In the genomic region with DNA sequence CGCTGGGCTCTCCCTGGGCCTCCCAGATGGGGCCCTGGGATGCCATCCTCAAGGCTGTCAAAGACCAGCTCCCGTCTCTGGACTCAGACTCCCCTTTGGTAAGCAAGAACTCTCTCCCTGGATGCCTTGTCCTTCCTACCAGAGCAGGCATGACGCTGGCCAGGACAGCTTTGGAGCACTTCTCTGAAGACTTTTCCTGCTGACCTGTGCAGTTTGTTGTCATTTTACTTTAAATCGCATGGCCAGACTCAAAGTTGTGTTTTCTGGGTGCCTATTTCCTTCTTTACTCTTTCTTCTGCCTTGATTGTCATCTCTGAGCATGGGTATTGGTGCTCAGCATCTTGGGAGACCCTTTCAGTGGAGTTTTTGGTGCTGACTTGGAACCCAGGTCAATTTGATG, we compare ENCODE assay signal across 2 cellular contexts.
A peak's percentile ranks its signal among the peaks of the same experiment; 100 is the strongest.
TF ChIP-seq lines count a peak whose summit lies in the region.

No MANE protein-coding gene starts in this region.

TF ChIP-seq in IMR-90, 13 proteins besides CTCF, POLR2A, EP300 and RAD21:
- TF ChIP-seq MAZ (IDR thresholded peaks at IDR 0.05; ENCODE audit: borderline replicate concordance, low read depth, low read length) (no peak), CEBPB (IDR thresholded peaks at IDR 0.05; ENCODE audit: low read depth, low read length) (no peak), MAFK (IDR thresholded peaks at IDR 0.05; ENCODE audit: low read depth, low read length) (peak; percentile 52)
TF ChIP-seq in IMR-90: peak in this region for 1.

TF ChIP-seq in H1, 55 proteins besides CTCF, POLR2A, EP300 and RAD21:
- no peak for TF ChIP-seq BRCA1 (IDR thresholded peaks at IDR 0.05; ENCODE audit: low read depth, low read length)
- TF ChIP-seq KDM1A (IDR thresholded peaks at IDR 0.05; ENCODE audit: borderline replicate concordance, low read length), result no peak
- no peak for TF ChIP-seq CBX5 (IDR thresholded peaks at IDR 0.05; ENCODE audit: low read depth, low read length)
- no peak for TF ChIP-seq HDAC6 (IDR thresholded peaks at IDR 0.05; ENCODE audit: low read depth, low read length)
TF ChIP-seq in H1: peak in this region for 0.
